In genomic region chr5:177491429-177491945, GRCh38 we compare ENCODE assay signal across 8 cellular contexts. TPM values are rescaled to one million over a fixed set of nuclear protein-coding genes. Genes with fewer than 3 reads are reported as not detected.
A peak's percentile ranks its signal among the peaks of the same experiment; 100 is the strongest.
DNase-seq lines count a peak whose midpoint lies in the region; ATAC-seq, FAIRE-seq and TF ChIP-seq lines count a peak whose summit lies in the region.

No MANE protein-coding gene starts in this region.

- peaks cover 44% of the 10 kb centered on the region for H3K4me1 Mint-ChIP-seq in HFFc6 (ENCODE audit: low read depth)

- no peaks in the 10 kb centered on the region for H3K27me3 ChIP-seq in BLaER1 treated with 17β-estradiol and CSF1 and Interleukin-3, amounts not matched to agents 10 nM and 100 nM
- H3K27me3 ChIP-seq in WERI-Rb-1 (ENCODE audit: insufficient read depth, low read depth, severe bottlenecking) (no peaks in the 10 kb centered on the region), iPS-20b (ENCODE audit: insufficient read depth, low read length) (no peaks in the 10 kb centered on the region), transverse colon (no peaks in the 10 kb centered on the region)

- no peak overlapping the region for H3K4me3 Mint-ChIP-seq in HFFc6

- H3K4me2 ChIP-seq in BLaER1 treated with 17β-estradiol and CSF1 and Interleukin-3, amounts not matched to agents 10 nM and 100 nM, result peak overlapping the region; percentile 74 to 97 (median 83); a peak in 21 of 22 replicates

- no peaks in the 10 kb centered on the region for H3K9me3 ChIP-seq in BLaER1 treated with 17β-estradiol and CSF1 and Interleukin-3, amounts not matched to agents 10 nM and 100 nM (replicated peaks in 1 of 11)
- H3K9me3 ChIP-seq in WERI-Rb-1 (ENCODE audit: severe bottlenecking) (no peaks in the 10 kb centered on the region), iPS-20b (ENCODE audit: insufficient read depth, low read depth, low read length) (no peaks in the 10 kb centered on the region), transverse colon (no peaks in the 10 kb centered on the region)

- peak overlapping the region in 8 of 11 experiments; percentile 31 to 76 (median 62); a peak in 13 of 22 replicates for H3K9ac ChIP-seq in BLaER1 treated with 17β-estradiol and CSF1 and Interleukin-3, amounts not matched to agents 10 nM and 100 nM
- H3K9ac ChIP-seq in iPS-20b (ENCODE audit: low read depth, low read length), result peak overlapping the region; percentile 7; the same call in 1 of the 2 replicates

- in situ Hi-C loops in transverse colon (cut with MboI; ENCODE audit: low pct_ligation_motif_present in 1 of 4, low pct_unique_long_range_greater_than_20kb in 1 of 4, low sequenced_read_pairs in 3 of 4), result no loop called here

- intact Hi-C loops in transverse colon (cut with DNase I; ENCODE audit: low total_unique reads), result no loop called here

- ATAC-seq in GM21390 (IDR thresholded peaks at IDR 0.05; ENCODE audit: unreplicated experiment), result no peak

- peak overlapping the region in 8 of 11 experiments; percentile 49 to 82 (median 68); a peak in 16 of 22 replicates for H3K27ac ChIP-seq in BLaER1 treated with 17β-estradiol and CSF1 and Interleukin-3, amounts not matched to agents 10 nM and 100 nM
- H3K27ac ChIP-seq in WERI-Rb-1, result peak overlapping the region; percentile 44; the same call in 1 of the 2 replicates
- H3K27ac ChIP-seq in iPS-20b (ENCODE audit: low read length), result no peak overlapping the region
- H3K27ac ChIP-seq in transverse colon, result peak overlapping the region; percentile 91 to 96 (median 94)

- TF ChIP-seq EP300 in transverse colon (IDR thresholded peaks at IDR 0.05; ENCODE audit: low read depth), result no peak

- DNase-seq in HFFc6 (peak; percentile 36), WERI-Rb-1 (peak; percentile 81), transverse colon (peak; percentile 48), activated gamma-delta T cell (lab: John Stamatoyannopoulos, UW) (no peak), frontal cortex (ENCODE audit: low spot score in 2 of 2) (no peak)

- peak; percentile 100 for TF ChIP-seq CTCF in HFFc6 (IDR thresholded peaks at IDR 0.05)
- peak; percentile 88 for TF ChIP-seq CTCF in WERI-Rb-1 (IDR thresholded peaks at IDR 0.05; ENCODE audit: low read depth, low read length)
- peak; percentile 65 to 86 (median 79) for TF ChIP-seq CTCF in transverse colon (IDR thresholded peaks at IDR 0.05)

- peaks cover 69 to 90% (median 82%) of the 10 kb centered on the region in 10 experiments for H3K4me1 ChIP-seq in BLaER1 treated with 17β-estradiol and CSF1 and Interleukin-3, amounts not matched to agents 10 nM and 100 nM
- H3K4me1 ChIP-seq in iPS-20b (ENCODE audit: insufficient read depth, low read length) (peaks cover 15% of the 10 kb centered on the region), transverse colon (peaks cover 25 to 63% (median 45%) of the 10 kb centered on the region in 4 donors)

- WGBS in transverse colon (ENCODE audit: low coverage in 1 of 2), 2 donors, result 47 to 63% methylated on average over 3 to 37 of the region's 43 CpGs

- H3K36me3 Mint-ChIP-seq in HFFc6 (ENCODE audit: low read depth), result peaks cover 31% of the 10 kb centered on the region

- TF ChIP-seq POLR2A in transverse colon (IDR thresholded peaks at IDR 0.05), result no peak

- FAIRE-seq in frontal cortex (lab: Jason Lieb, UNC), result no peak

- H3K9me3 Mint-ChIP-seq in HFFc6, result no peaks in the 10 kb centered on the region

- H3K27ac Mint-ChIP-seq in HFFc6, result peak overlapping the region; percentile 68

- peaks cover 45 to 78% (median 63%) of the 10 kb centered on the region in 11 experiments for H3K36me3 ChIP-seq in BLaER1 treated with 17β-estradiol and CSF1 and Interleukin-3, amounts not matched to agents 10 nM and 100 nM
- H3K36me3 ChIP-seq in WERI-Rb-1 (peaks cover 20% of the 10 kb centered on the region), iPS-20b (ENCODE audit: insufficient read depth, low read depth, low read length) (peaks cover 88% of the 10 kb centered on the region), transverse colon (no peaks in the 10 kb centered on the region)

- peak overlapping the region in 4 of 10 experiments; percentile 7 to 43 (median 32); a peak in 2 of 20 replicates for H3K4me3 ChIP-seq in BLaER1 treated with 17β-estradiol and CSF1 and Interleukin-3, amounts not matched to agents 10 nM and 100 nM
- H3K4me3 ChIP-seq in WERI-Rb-1 (ENCODE audit: low read depth, low read length), result no peak overlapping the region
- H3K4me3 ChIP-seq in iPS-20b (ENCODE audit: low read length), result no peak overlapping the region
- H3K4me3 ChIP-seq in transverse colon, result no peak overlapping the region

- H4K20me1 ChIP-seq in BLaER1 treated with 17β-estradiol and CSF1 and Interleukin-3, amounts not matched to agents 10 nM and 100 nM, result peaks cover 29 to 91% (median 63%) of the 10 kb centered on the region in 11 experiments

- H3K27me3 Mint-ChIP-seq in HFFc6 (ENCODE audit: insufficient read depth), result peaks cover 3% of the 10 kb centered on the region

RNA-seq across cellular contexts. Expression of gene PDLIM7, which starts 5.9 kb away (rescaled TPM):
- total RNA-seq in HFFc6 (2021; fragmentation: NEBNext Ultra II Directional; extraction: Animal tissue kit (Norgen Biotek cat#: 25700)), result 100 to 1,000 TPM; 339 to 353 (median 343) TPM
- total RNA-seq in transverse colon, result 100 to 1,000 TPM in 1 of 4 donors, 10 to 100 TPM in 3; 52.6 to 256 (median 78.6) TPM
- total RNA-seq in frontal cortex, result 6.5 TPM

RNA-seq across cellular contexts. Expression of gene DBN1, which starts 18.1 kb away (rescaled TPM):
- 100 to 1,000 TPM; 346 to 394 (median 358) TPM for total RNA-seq in HFFc6 (2021; fragmentation: NEBNext Ultra II Directional; extraction: Animal tissue kit (Norgen Biotek cat#: 25700))
- total RNA-seq in transverse colon (100 to 1,000 TPM in 1 of 4 donors, 10 to 100 TPM in 3; 10.1 to 201 (median 17.4) TPM), frontal cortex (187 TPM)

RNA-seq across cellular contexts. Expression of gene DOK3, which starts 18.1 kb away (rescaled TPM):
- total RNA-seq in HFFc6 (2021; fragmentation: NEBNext Ultra II Directional; extraction: Animal tissue kit (Norgen Biotek cat#: 25700)), result 1 to 10 TPM; 1.1 to 2.6 (median 1.3) TPM
- total RNA-seq in transverse colon (10 to 100 TPM in 2 of 4 donors, 1 to 10 TPM in 1, under 1 TPM in 1; 0.60 to 17.2 (median 7.8) TPM), frontal cortex (3.3 TPM)

RNA-seq across cellular contexts. Expression of gene DDX41, which starts 25.3 kb away (rescaled TPM):
- total RNA-seq in HFFc6 (2021; fragmentation: NEBNext Ultra II Directional; extraction: Animal tissue kit (Norgen Biotek cat#: 25700)), result 100 to 1,000 TPM in 3 of 6 experiments, 10 to 100 TPM in 3; 83.8 to 105 (median 98.5) TPM
- total RNA-seq in transverse colon (100 to 1,000 TPM in 2 of 4 donors, 10 to 100 TPM in 2; 96.5 to 170 (median 130) TPM), frontal cortex (77.0 TPM)

RNA-seq across cellular contexts. Expression of gene PRR7, which starts 44.9 kb away (rescaled TPM):
- 10 to 100 TPM in 4 of 6 experiments, 1 to 10 TPM in 2; 8.9 to 16.9 (median 10.4) TPM for total RNA-seq in HFFc6 (2021; fragmentation: NEBNext Ultra II Directional; extraction: Animal tissue kit (Norgen Biotek cat#: 25700))
- total RNA-seq in transverse colon (1 to 10 TPM in 3 of 4 donors, not detected in 1; 2.1 to 5.0 (median 2.5) TPM), frontal cortex (12.2 TPM)

Comparison
In these comparisons a context has a peak if more than half of its experiments do, and no peak if none do; other contexts are left out.
1. DNase-seq: peak in HFFc6 (single experiment), WERI-Rb-1 (single experiment) and transverse colon (single experiment); none in activated gamma-delta T cell (single experiment) and frontal cortex (0 of 2).
2. Peak in every context shown above with its lines, with median percentiles within 50 percentile points of each other: CTCF ChIP-seq.